In the genomic region with DNA sequence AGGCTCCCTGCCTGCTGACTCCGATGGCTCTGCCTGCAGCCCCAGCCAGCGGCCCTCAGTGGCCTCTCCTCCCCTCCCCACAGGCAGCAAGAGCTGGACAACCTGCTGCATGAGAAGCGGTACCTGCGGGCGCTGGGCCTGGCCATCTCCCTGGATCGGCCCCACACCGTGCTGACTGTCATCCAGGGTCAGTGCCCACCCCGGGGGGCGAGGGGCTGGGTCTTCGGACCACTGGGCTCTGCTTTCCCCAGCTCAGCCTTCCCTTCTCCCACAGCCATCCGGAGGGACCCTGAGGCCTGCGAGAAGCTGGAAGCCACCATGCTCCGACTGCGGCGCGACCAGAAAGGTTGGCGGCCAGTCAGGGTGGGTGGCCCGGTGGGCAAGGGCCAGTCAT, we compare ENCODE assay signal across 2 cellular contexts.
TF ChIP-seq lines count a peak whose summit lies in the region.

No MANE protein-coding gene starts in this region.

TF ChIP-seq in HCT116, 20 proteins besides CTCF, POLR2A, EP300 and RAD21:
- TF ChIP-seq, protein P1, sequence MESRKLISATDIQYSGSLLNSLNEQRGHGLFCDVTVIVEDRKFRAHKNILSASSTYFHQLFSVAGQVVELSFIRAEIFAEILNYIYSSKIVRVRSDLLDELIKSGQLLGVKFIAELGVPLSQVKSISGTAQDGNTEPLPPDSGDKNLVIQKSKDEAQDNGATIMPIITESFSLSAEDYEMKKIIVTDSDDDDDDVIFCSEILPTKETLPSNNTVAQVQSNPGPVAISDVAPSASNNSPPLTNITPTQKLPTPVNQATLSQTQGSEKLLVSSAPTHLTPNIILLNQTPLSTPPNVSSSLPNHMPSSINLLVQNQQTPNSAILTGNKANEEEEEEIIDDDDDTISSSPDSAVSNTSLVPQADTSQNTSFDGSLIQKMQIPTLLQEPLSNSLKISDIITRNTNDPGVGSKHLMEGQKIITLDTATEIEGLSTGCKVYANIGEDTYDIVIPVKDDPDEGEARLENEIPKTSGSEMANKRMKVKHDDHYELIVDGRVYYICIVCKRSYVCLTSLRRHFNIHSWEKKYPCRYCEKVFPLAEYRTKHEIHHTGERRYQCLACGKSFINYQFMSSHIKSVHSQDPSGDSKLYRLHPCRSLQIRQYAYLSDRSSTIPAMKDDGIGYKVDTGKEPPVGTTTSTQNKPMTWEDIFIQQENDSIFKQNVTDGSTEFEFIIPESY (IDR thresholded peaks at IDR 0.05; ENCODE audit: extremely low read depth, insufficient replicate concordance, low read length): no peak
- no peak for TF ChIP-seq ZFX (IDR thresholded peaks at IDR 0.05)
- TF ChIP-seq FOSL1 (IDR thresholded peaks at IDR 0.05; ENCODE audit: low read depth): no peak
- TF ChIP-seq EGR1 (IDR thresholded peaks at IDR 0.05; ENCODE audit: low read depth): no peak
- no peak for TF ChIP-seq POLR2AphosphoS5 (IDR thresholded peaks at IDR 0.05; ENCODE audit: low read depth, low read length)
- TF ChIP-seq EZH2phosphoT487 (IDR thresholded peaks at IDR 0.05; ENCODE audit: borderline replicate concordance): no peak
- TF ChIP-seq JUND (IDR thresholded peaks at IDR 0.05): no peak
- TF ChIP-seq CBX3 (IDR thresholded peaks at IDR 0.05; ENCODE audit: low read depth): no peak
- no peak for TF ChIP-seq EZH2 (IDR thresholded peaks at IDR 0.05)
- TF ChIP-seq SP1 (IDR thresholded peaks at IDR 0.05; ENCODE audit: low read depth): no peak
- no peak for TF ChIP-seq ELF1 (IDR thresholded peaks at IDR 0.05; ENCODE audit: borderline replicate concordance, low read depth)
- no peak for TF ChIP-seq YY1 (IDR thresholded peaks at IDR 0.05; ENCODE audit: extremely low read depth, insufficient replicate concordance, low read depth, low read length)
- no peak for TF ChIP-seq CEBPB (IDR thresholded peaks at IDR 0.05; ENCODE audit: low read depth)
- TF ChIP-seq, protein P2, sequence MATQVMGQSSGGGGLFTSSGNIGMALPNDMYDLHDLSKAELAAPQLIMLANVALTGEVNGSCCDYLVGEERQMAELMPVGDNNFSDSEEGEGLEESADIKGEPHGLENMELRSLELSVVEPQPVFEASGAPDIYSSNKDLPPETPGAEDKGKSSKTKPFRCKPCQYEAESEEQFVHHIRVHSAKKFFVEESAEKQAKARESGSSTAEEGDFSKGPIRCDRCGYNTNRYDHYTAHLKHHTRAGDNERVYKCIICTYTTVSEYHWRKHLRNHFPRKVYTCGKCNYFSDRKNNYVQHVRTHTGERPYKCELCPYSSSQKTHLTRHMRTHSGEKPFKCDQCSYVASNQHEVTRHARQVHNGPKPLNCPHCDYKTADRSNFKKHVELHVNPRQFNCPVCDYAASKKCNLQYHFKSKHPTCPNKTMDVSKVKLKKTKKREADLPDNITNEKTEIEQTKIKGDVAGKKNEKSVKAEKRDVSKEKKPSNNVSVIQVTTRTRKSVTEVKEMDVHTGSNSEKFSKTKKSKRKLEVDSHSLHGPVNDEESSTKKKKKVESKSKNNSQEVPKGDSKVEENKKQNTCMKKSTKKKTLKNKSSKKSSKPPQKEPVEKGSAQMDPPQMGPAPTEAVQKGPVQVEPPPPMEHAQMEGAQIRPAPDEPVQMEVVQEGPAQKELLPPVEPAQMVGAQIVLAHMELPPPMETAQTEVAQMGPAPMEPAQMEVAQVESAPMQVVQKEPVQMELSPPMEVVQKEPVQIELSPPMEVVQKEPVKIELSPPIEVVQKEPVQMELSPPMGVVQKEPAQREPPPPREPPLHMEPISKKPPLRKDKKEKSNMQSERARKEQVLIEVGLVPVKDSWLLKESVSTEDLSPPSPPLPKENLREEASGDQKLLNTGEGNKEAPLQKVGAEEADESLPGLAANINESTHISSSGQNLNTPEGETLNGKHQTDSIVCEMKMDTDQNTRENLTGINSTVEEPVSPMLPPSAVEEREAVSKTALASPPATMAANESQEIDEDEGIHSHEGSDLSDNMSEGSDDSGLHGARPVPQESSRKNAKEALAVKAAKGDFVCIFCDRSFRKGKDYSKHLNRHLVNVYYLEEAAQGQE (IDR thresholded peaks at IDR 0.05; ENCODE audit: low read depth): no peak

TF ChIP-seq in K562, 482 proteins besides CTCF, POLR2A, EP300 and RAD21:
- TF ChIP-seq MCM3 (IDR thresholded peaks at IDR 0.05) (no peak), HNRNPL (IDR thresholded peaks at IDR 0.05; ENCODE audit: low read depth, low read length) (peak; percentile 29; the same call in 1 of the 2 replicates), ZKSCAN3 (CRISPR knock-in tag; IDR thresholded peaks at IDR 0.05) (no peak), SFPQ (IDR thresholded peaks at IDR 0.05; ENCODE audit: low read depth, low read length) (no peak), PCBP1 (IDR thresholded peaks at IDR 0.05; ENCODE audit: low read depth, low read length, poor library complexity, severe bottlenecking) (peak; percentile 46), BHLHE40 (IDR thresholded peaks at IDR 0.05; ENCODE audit: low read length) (no peak), RFX1 (IDR thresholded peaks at IDR 0.05) (no peak), ZNF354B (CRISPR knock-in tag; IDR thresholded peaks at IDR 0.05) (no peak), LEF1 (IDR thresholded peaks at IDR 0.05) (no peak), ZSCAN32 (CRISPR knock-in tag; IDR thresholded peaks at IDR 0.05) (no peak), POLR2G (IDR thresholded peaks at IDR 0.05; ENCODE audit: low read depth, low read length) (peak; percentile 60), E2F4 (CRISPR knock-in tag; IDR thresholded peaks at IDR 0.05; ENCODE audit: low read depth) (no peak), RREB1 (CRISPR knock-in tag; IDR thresholded peaks at IDR 0.05) (no peak), RBFOX2 (IDR thresholded peaks at IDR 0.05; ENCODE audit: low read depth, low read length) (0 out of 2 replicates have a peak, but pooled peaks have one; percentile 12), SMAD2 (IDR thresholded peaks at IDR 0.05; ENCODE audit: low read depth, low read length) (no peak), ZSCAN29 (IDR thresholded peaks at IDR 0.05) (no peak)
